ENCODE assay signal across 23 cellular contexts in the genomic region with DNA sequence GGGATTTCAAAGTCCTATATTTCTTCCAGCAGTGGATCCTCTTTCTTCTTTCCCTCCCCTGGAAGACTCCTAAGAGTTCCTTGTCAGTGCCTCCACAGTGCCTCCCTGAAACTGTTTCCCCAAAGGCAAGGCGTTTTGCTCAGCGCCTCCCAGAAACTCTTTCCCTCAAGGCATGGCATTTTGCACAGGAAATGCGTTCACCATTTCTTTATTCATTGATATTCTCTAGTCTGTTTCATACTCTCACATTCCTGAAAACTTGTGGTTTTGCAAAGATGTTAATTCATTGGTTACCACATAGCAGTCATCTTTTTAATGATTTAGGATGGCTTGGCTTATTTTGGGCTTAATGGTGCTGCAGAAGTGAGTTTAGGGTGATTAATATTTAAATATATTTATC.
DNase-seq lines count a peak whose midpoint lies in the region; ATAC-seq, FAIRE-seq and TF ChIP-seq lines count a peak whose summit lies in the region.
"Had no signal": no experiment of that assay in that cellular context is flagged by ENCODE, and none has a peak within 500 bp of the region (broad histone marks: within the 10 kb centered on the region; RNA-seq: fewer than 3 reads in every experiment).

No MANE protein-coding gene starts in this region.

- no peak overlapping the region for H3K27ac ChIP-seq in mammary epithelial cell (ENCODE audit: insufficient read depth, low read depth, low read length)
- H3K27ac ChIP-seq in SK-N-MC: peak overlapping the region; percentile 85
- peak overlapping the region; percentile 51 for H3K27ac ChIP-seq in foreskin keratinocyte
- H3K27ac ChIP-seq in keratinocyte (ENCODE audit: control insufficient read depth, insufficient read depth, low read length): no peak overlapping the region
- no peak overlapping the region for H3K27ac ChIP-seq in hepatocyte
- H3K27ac ChIP-seq: 22Rv1; A549; BLaER1 treated with 17β-estradiol and CSF1 and Interleukin-3, amounts not matched to agents 10 nM and 100 nM; C4-2B had no signal

- H3K79me2 ChIP-seq in mammary epithelial cell (ENCODE audit: insufficient read depth, low read length) (no peaks in the 10 kb centered on the region), keratinocyte (ENCODE audit: control insufficient read depth, insufficient read depth, low read length) (no peaks in the 10 kb centered on the region), hepatocyte (no peaks in the 10 kb centered on the region)

- no peak for FAIRE-seq in keratinocyte (lab: Jason Lieb, UNC)
- FAIRE-seq: A549, D721Med, G401.6, GM12891 had no signal

- no peak for TF ChIP-seq CTCF in mammary epithelial cell (conservative IDR thresholded peaks at IDR 0.05 in 1 of 2, IDR thresholded peaks at IDR 0.05 in 1 of 2; ENCODE audit: extremely low read depth in 1 of 2, insufficient read depth in 1 of 2, low read depth in 1 of 2, low read length in 2 of 2)
- TF ChIP-seq CTCF in MCF 10A (IDR thresholded peaks at IDR 0.05; ENCODE audit: unreplicated experiment): no peak
- TF ChIP-seq CTCF in foreskin keratinocyte (conservative IDR thresholded peaks at IDR 0.05): no peak
- TF ChIP-seq CTCF in keratinocyte (optimal IDR thresholded peaks at IDR 0.05 in 1 of 3, IDR thresholded peaks at IDR 0.05 in 1 of 3, conservative IDR thresholded peaks at IDR 0.05 in 1 of 3; ENCODE audit: extremely low read depth in 1 of 3, insufficient read depth in 2 of 3, low read length in 3 of 3): no peak
- no peak for TF ChIP-seq CTCF in hepatocyte (IDR thresholded peaks at IDR 0.05; ENCODE audit: poor library complexity)

- WGBS in mammary epithelial cell (ENCODE audit: low coverage, missing lambda C conversion rate): 0% methylated on average over 3 of the region's 3 CpGs
- WGBS in hepatocyte (ENCODE audit: low lambda C conversion rate, missing lambda C conversion rate): 84% methylated on average over 3 of the region's 3 CpGs

- H3K36me3 Mint-ChIP-seq in MCF 10A (ENCODE audit: insufficient read depth, unreplicated experiment): no peaks in the 10 kb centered on the region
- H3K36me3 Mint-ChIP-seq: CD8-positive, alpha-beta T cell had no signal

- peaks cover 13% of the 10 kb centered on the region for H3K4me1 ChIP-seq in mammary epithelial cell (ENCODE audit: insufficient read depth, low read length)
- H3K4me1 ChIP-seq in foreskin keratinocyte: peaks cover 9% of the 10 kb centered on the region
- peaks cover 13% of the 10 kb centered on the region for H3K4me1 ChIP-seq in keratinocyte (ENCODE audit: control insufficient read depth, extremely low read depth, insufficient read depth, low read length)
- no peaks in the 10 kb centered on the region for H3K4me1 ChIP-seq in hepatocyte (ENCODE audit: insufficient read depth)
- H3K4me1 ChIP-seq: A549; BLaER1 treated with 17β-estradiol and CSF1 and Interleukin-3, amounts not matched to agents 10 nM and 100 nM; Caco-2 had no signal

- H3K4me3 ChIP-seq in mammary epithelial cell (replicated peaks in 1 of 3; ENCODE audit: insufficient read depth in 1 of 3, low read depth in 2 of 3, low read length in 3 of 3) (no peak overlapping the region), SK-N-MC (peak overlapping the region; percentile 60), keratinocyte (ENCODE audit: control insufficient read depth in 2 of 3, extremely low read depth in 1 of 3, insufficient read depth in 2 of 3, low read depth in 1 of 3, low read length in 3 of 3) (no peak overlapping the region), hepatocyte (no peak overlapping the region)
- H3K4me3 ChIP-seq: A549; BLaER1 treated with 17β-estradiol and CSF1 and Interleukin-3, amounts not matched to agents 10 nM and 100 nM had no signal

- no peaks in the 10 kb centered on the region for H3K9me3 Mint-ChIP-seq in MCF 10A (ENCODE audit: unreplicated experiment)

- H3K4me1 Mint-ChIP-seq in MCF 10A (ENCODE audit: insufficient read depth, unreplicated experiment): peaks cover 11% of the 10 kb centered on the region
- H3K4me1 Mint-ChIP-seq: B cell had no signal

- H2AFZ ChIP-seq in mammary epithelial cell (ENCODE audit: low read depth, low read length): peak overlapping the region; percentile 83
- H2AFZ ChIP-seq in keratinocyte (ENCODE audit: control insufficient read depth, low read length): no peak overlapping the region
- H2AFZ ChIP-seq in hepatocyte: no peak overlapping the region

- dilution Hi-C loops in mammary epithelial cell (cut with HindIII; ENCODE audit: low sequenced_read_pairs): no loop called here
- dilution Hi-C loops in keratinocyte (cut with MboI; ENCODE audit: extremely low pct_ligation_motif_present, low sequenced_read_pairs): no loop called here

- H3K4me2 ChIP-seq in mammary epithelial cell (ENCODE audit: insufficient read depth, low read depth, low read length) (no peak overlapping the region), keratinocyte (ENCODE audit: control insufficient read depth, extremely low read depth, insufficient read depth, low read depth, low read length) (peak overlapping the region; percentile 53), hepatocyte (no peak overlapping the region)
- H3K4me2 ChIP-seq: A549; BLaER1 treated with 17β-estradiol and CSF1 and Interleukin-3, amounts not matched to agents 10 nM and 100 nM had no signal

- in situ Hi-C loops in mammary epithelial cell (cut with MboI; ENCODE audit: low sequenced_read_pairs in 2 of 2): no loop called here

- H4K20me1 ChIP-seq in mammary epithelial cell (ENCODE audit: insufficient read depth, low read length) (no peaks in the 10 kb centered on the region), keratinocyte (ENCODE audit: control insufficient read depth, extremely low read depth, insufficient read depth, low read length) (no peaks in the 10 kb centered on the region), hepatocyte (ENCODE audit: insufficient read depth, poor library complexity, severe bottlenecking) (no peaks in the 10 kb centered on the region)
- H4K20me1 ChIP-seq: BLaER1 treated with 17β-estradiol and CSF1 and Interleukin-3, amounts not matched to agents 10 nM and 100 nM had no signal

- no peaks in the 10 kb centered on the region for H3K9me3 ChIP-seq in mammary epithelial cell (replicated peaks; ENCODE audit: insufficient read depth, low read length)
- no peaks in the 10 kb centered on the region for H3K9me3 ChIP-seq in SK-N-MC (ENCODE audit: low read depth, low read length)
- H3K9me3 ChIP-seq in keratinocyte (ENCODE audit: control insufficient read depth, low read depth, low read length): no peaks in the 10 kb centered on the region
- H3K9me3 ChIP-seq in hepatocyte (ENCODE audit: low read depth): no peaks in the 10 kb centered on the region
- H3K9me3 ChIP-seq: A549; BLaER1 treated with 17β-estradiol and CSF1 and Interleukin-3, amounts not matched to agents 10 nM and 100 nM; Caco-2 had no signal

- no peaks in the 10 kb centered on the region for H3K9me2 ChIP-seq in hepatocyte (replicated peaks; ENCODE audit: insufficient read depth)

- H3K9ac ChIP-seq in mammary epithelial cell (ENCODE audit: insufficient read depth, low read length): no peak overlapping the region
- H3K9ac ChIP-seq in SK-N-MC (ENCODE audit: insufficient read length): no peak overlapping the region
- H3K9ac ChIP-seq in keratinocyte (ENCODE audit: control insufficient read depth, extremely low read depth, insufficient read depth, low read length): no peak overlapping the region
- H3K9ac ChIP-seq: BLaER1 treated with 17β-estradiol and CSF1 and Interleukin-3, amounts not matched to agents 10 nM and 100 nM had no signal

- BruUV-seq in mammary epithelial cell (replicated peaks; lab: Mats Ljungman, UMichigan): no TSS peak
- no TSS peak for BruUV-seq in MCF 10A (replicated peaks; lab: Mats Ljungman, UMichigan)

- H3K27ac Mint-ChIP-seq in MCF 10A (ENCODE audit: low read depth, unreplicated experiment): no peak overlapping the region
- H3K27ac Mint-ChIP-seq: B cell; CD4-positive, alpha-beta T cell; CD8-positive, alpha-beta T cell had no signal

- peak; percentile 46 for ATAC-seq in foreskin keratinocyte
- ATAC-seq in HG03571 (IDR thresholded peaks at IDR 0.05; ENCODE audit: unreplicated experiment): no peak
- ATAC-seq: A549; CD8-positive, alpha-beta T cell had no signal

- H3K27me3 Mint-ChIP-seq in MCF 10A (ENCODE audit: insufficient read depth, unreplicated experiment): no peaks in the 10 kb centered on the region
- H3K27me3 Mint-ChIP-seq: B cell; CD4-positive, alpha-beta T cell had no signal

- CTCF ChIA-PET in mammary epithelial cell (lab: Charles Lee; ENCODE audit: low non-redundant PET): no interaction called here
- CTCF ChIA-PET in MCF 10A (lab: Yijun Ruan, JAX): no interaction called here

- H3K27me3 ChIP-seq in mammary epithelial cell (ENCODE audit: insufficient read depth, low read length) (no peaks in the 10 kb centered on the region), foreskin keratinocyte (no peaks in the 10 kb centered on the region), keratinocyte (ENCODE audit: control insufficient read depth, extremely low read depth, insufficient read depth, low read length) (no peaks in the 10 kb centered on the region), hepatocyte (no peaks in the 10 kb centered on the region)
- H3K27me3 ChIP-seq: BLaER1 treated with 17β-estradiol and CSF1 and Interleukin-3, amounts not matched to agents 10 nM and 100 nM had no signal

- no peaks in the 10 kb centered on the region for H3K36me3 ChIP-seq in mammary epithelial cell (ENCODE audit: insufficient read depth, low read length)
- H3K36me3 ChIP-seq in SK-N-MC (ENCODE audit: insufficient read depth, low read length): no peaks in the 10 kb centered on the region
- no peaks in the 10 kb centered on the region for H3K36me3 ChIP-seq in keratinocyte (ENCODE audit: control insufficient read depth in 2 of 2, extremely low read depth in 1 of 2, insufficient read depth in 2 of 2, low read length in 2 of 2)
- no peaks in the 10 kb centered on the region for H3K36me3 ChIP-seq in hepatocyte (replicated peaks; ENCODE audit: insufficient read depth, low read depth)
- H3K36me3 ChIP-seq: BLaER1 treated with 17β-estradiol and CSF1 and Interleukin-3, amounts not matched to agents 10 nM and 100 nM had no signal

- H3K9me1 ChIP-seq in keratinocyte (ENCODE audit: control insufficient read depth, extremely low read depth, insufficient read depth, low read length): no peaks in the 10 kb centered on the region

- POLR2A ChIA-PET in MCF 10A (lab: Yijun Ruan, JAX): no interaction called here

- DNase-seq in mammary epithelial cell (peak; percentile 68), MCF 10A (ENCODE audit: unreplicated experiment) (no peak), SK-N-MC (ENCODE audit: low read depth, low spot score) (peak; percentile 94), foreskin keratinocyte (peak; percentile 57 to 77), keratinocyte (ENCODE audit: low read depth, low spot score) (no peak), hepatocyte (ENCODE audit: low spot score) (no peak), NK-92 (lab: John Stamatoyannopoulos, UW; ENCODE audit: unreplicated experiment) (no peak)
- DNase-seq: AML-193; Caco-2; Calu3; CD4-positive, alpha-beta T cell; CD8-positive, alpha-beta T cell; DMS79 treated with DMSO at 0.1 percent for 48 hours; GF-D8 had no signal

- intact Hi-C loops in mammary epithelial cell (cut with micrococcal nuclease) (no loop called here), MCF 10A (cut with micrococcal nuclease) (no loop called here)

- H3K4me3 Mint-ChIP-seq in MCF 10A (ENCODE audit: unreplicated experiment): no peak overlapping the region
- H3K4me3 Mint-ChIP-seq: B cell; CD4-positive, alpha-beta T cell; CD8-positive, alpha-beta T cell had no signal

Comparison
In these comparisons a context has a peak if more than half of its experiments do, and no peak if none do; other contexts are left out.
1. DNase-seq: peak in mammary epithelial cell (single experiment), SK-N-MC (single experiment) and foreskin keratinocyte (2 of 2); none in MCF 10A (single experiment), keratinocyte (single experiment), hepatocyte (single experiment) and NK-92 (single experiment).
2. H3K27ac ChIP-seq: peak in SK-N-MC (single experiment) and foreskin keratinocyte (single experiment); none in mammary epithelial cell (single experiment), keratinocyte (single experiment) and hepatocyte (single experiment).